Comparison of ENCODE assay signal across 22 cellular contexts in genomic region chr7:135964254-135964653, GRCh38. TPM values are rescaled to one million over a fixed set of nuclear protein-coding genes. Genes with fewer than 3 reads are reported as not detected.
DNase-seq lines count a peak whose midpoint lies in the region; ATAC-seq, FAIRE-seq and TF ChIP-seq lines count a peak whose summit lies in the region.
"Had no signal": no experiment of that assay in that cellular context is flagged by ENCODE, and none has a peak within 500 bp of the region (broad histone marks: within the 10 kb centered on the region; RNA-seq: fewer than 3 reads in every experiment).

No MANE protein-coding gene starts in this region.

- H3K27me3 Mint-ChIP-seq in natural killer cell (ENCODE audit: low read depth in 2 of 2): no peaks in the 10 kb centered on the region
- no peaks in the 10 kb centered on the region for H3K27me3 Mint-ChIP-seq in natural killer cell treated with Interleukin-12 subunit alpha and Interleukin-12 subunit beta and Interleukin-15 and Interleukin-18, amount 100 ng/mL, for 72 hours
- no peaks in the 10 kb centered on the region for H3K27me3 Mint-ChIP-seq in activated naive CD4-positive, alpha-beta T cell treated with anti-CD3 and anti-CD28 coated beads for 36 hours (ENCODE audit: low read depth)
- H3K27me3 Mint-ChIP-seq: activated CD4-positive, alpha-beta T cell treated with anti-CD3 and anti-CD28 coated beads, Interleukin-2, amount 10 ng/mL, durations not matched to agents 7 days and 5 days; activated naive CD8-positive, alpha-beta T cell treated with anti-CD3 and anti-CD28 coated beads, Interleukin-2, amount 10 ng/mL, durations not matched to agents 7 days and 5 days; activated T-cell treated with anti-CD3 and anti-CD28 coated beads, Interleukin-2, amount 50 U/mL, for 24 hours had no signal

- FAIRE-seq in islet of Langerhans (lab: Jason Lieb, UNC): peak; percentile 33
- FAIRE-seq: A549 had no signal

- CTCF ChIA-PET in RWPE1 (lab: Yijun Ruan, JAX): no interaction called here
- CTCF ChIA-PET in activated naive CD4-positive, alpha-beta T cell treated with anti-CD3 and anti-CD28 coated beads for 36 hours (lab: Charles Lee): no interaction called here

- no peak for TF ChIP-seq CTCF in natural killer cell (IDR thresholded peaks at IDR 0.05)
- TF ChIP-seq CTCF in WI38 (IDR thresholded peaks at IDR 0.05; ENCODE audit: low read depth, low read length): no peak
- TF ChIP-seq CTCF in RWPE1 (conservative IDR thresholded peaks at IDR 0.05; ENCODE audit: low read depth): no peak

- no peak overlapping the region for H3K27ac ChIP-seq in RWPE1
- H3K27ac ChIP-seq: A549, transverse colon had no signal

- DNase-seq in natural killer cell (no peak), RWPE1 (ENCODE audit: low spot score) (no peak)
- no peak for DNase-seq in natural killer cell treated with Interleukin-12 subunit alpha and Interleukin-12 subunit beta and Interleukin-15 and Interleukin-18, amount 100 ng/mL, for 72 hours (ENCODE audit: low spot score)
- DNase-seq in activated naive CD4-positive, alpha-beta T cell treated with anti-CD3 and anti-CD28 coated beads for 36 hours: no peak
- no peak for DNase-seq in activated CD4-positive, CD25-positive, alpha-beta regulatory T cell treated with anti-CD3 and anti-CD28 coated beads, Interleukin-2, amount 50 U/mL, for 72 hours
- DNase-seq: activated CD4-positive, alpha-beta T cell treated with anti-CD3 and anti-CD28 coated beads, Interleukin-2, amount 10 ng/mL, durations not matched to agents 7 days and 5 days; activated naive CD8-positive, alpha-beta T cell treated with anti-CD3 and anti-CD28 coated beads, Interleukin-2, amount 10 ng/mL, durations not matched to agents 7 days and 5 days; activated T-cell treated with anti-CD3 and anti-CD28 coated beads, Interleukin-2, amount 50 U/mL, for 24 hours; Caco-2; effector CD8-positive, alpha-beta T cell; foreskin fibroblast; NCI-H1092 treated with DMSO at 0.1 percent for 48 hours; NK-92 treated with Interleukin-12 subunit alpha and Interleukin-12 subunit beta, amount 100 ng/mL, for 24 hours; nucleus accumbens; SIG-M5; stimulated activated CD4-positive, alpha-beta T cell treated with anti-CD3 and anti-CD28 coated beads, Interleukin-4, amount 100 ng/mL, for 24 hours; transverse colon had no signal

- H3K4me1 Mint-ChIP-seq in natural killer cell: peaks cover 83 to 87% of the 10 kb centered on the region in 2 donors
- H3K4me1 Mint-ChIP-seq in natural killer cell treated with Interleukin-12 subunit alpha and Interleukin-12 subunit beta and Interleukin-15 and Interleukin-18, amount 100 ng/mL, for 72 hours (ENCODE audit: low read depth in 2 of 2): peaks cover 44 to 73% of the 10 kb centered on the region in 2 donors
- peaks cover 65% of the 10 kb centered on the region for H3K4me1 Mint-ChIP-seq in activated naive CD4-positive, alpha-beta T cell treated with anti-CD3 and anti-CD28 coated beads for 36 hours (ENCODE audit: low read depth)

- ATAC-seq in natural killer cell (no peak), GM21423 (IDR thresholded peaks at IDR 0.05; ENCODE audit: unreplicated experiment) (no peak)
- ATAC-seq in natural killer cell treated with Interleukin-12 subunit alpha and Interleukin-12 subunit beta and Interleukin-15 and Interleukin-18, amount 100 ng/mL, for 72 hours: no peak
- ATAC-seq: A549 had no signal

- H3K4me3 ChIP-seq in WI38 (ENCODE audit: low read depth, low read length): peak overlapping the region; percentile 21; the same call in 1 of the 2 replicates
- H3K4me3 ChIP-seq: A549, transverse colon had no signal

- POLR2A ChIA-PET in RWPE1 (lab: Yijun Ruan, JAX; ENCODE audit: low non-redundant PET): no interaction called here

- no peaks in the 10 kb centered on the region for H3K9me3 Mint-ChIP-seq in natural killer cell
- H3K9me3 Mint-ChIP-seq in natural killer cell treated with Interleukin-12 subunit alpha and Interleukin-12 subunit beta and Interleukin-15 and Interleukin-18, amount 100 ng/mL, for 72 hours: no peaks in the 10 kb centered on the region
- H3K9me3 Mint-ChIP-seq in activated naive CD4-positive, alpha-beta T cell treated with anti-CD3 and anti-CD28 coated beads for 36 hours: no peaks in the 10 kb centered on the region
- H3K9me3 Mint-ChIP-seq: activated CD4-positive, alpha-beta T cell treated with anti-CD3 and anti-CD28 coated beads, Interleukin-2, amount 10 ng/mL, durations not matched to agents 7 days and 5 days; activated naive CD8-positive, alpha-beta T cell treated with anti-CD3 and anti-CD28 coated beads, Interleukin-2, amount 10 ng/mL, durations not matched to agents 7 days and 5 days; activated T-cell treated with anti-CD3 and anti-CD28 coated beads, Interleukin-2, amount 50 U/mL, for 24 hours; mesothelial cell of epicardium had no signal

- no peaks in the 10 kb centered on the region for H3K36me3 Mint-ChIP-seq in natural killer cell
- peaks cover 5% of the 10 kb centered on the region for H3K36me3 Mint-ChIP-seq in natural killer cell treated with Interleukin-12 subunit alpha and Interleukin-12 subunit beta and Interleukin-15 and Interleukin-18, amount 100 ng/mL, for 72 hours
- peaks cover 9% of the 10 kb centered on the region for H3K36me3 Mint-ChIP-seq in activated naive CD4-positive, alpha-beta T cell treated with anti-CD3 and anti-CD28 coated beads for 36 hours (ENCODE audit: low read depth)

- H3K27ac Mint-ChIP-seq in natural killer cell: peak overlapping the region; percentile 43 to 47
- H3K27ac Mint-ChIP-seq in natural killer cell treated with Interleukin-12 subunit alpha and Interleukin-12 subunit beta and Interleukin-15 and Interleukin-18, amount 100 ng/mL, for 72 hours: no peak overlapping the region
- no peak overlapping the region for H3K27ac Mint-ChIP-seq in activated naive CD4-positive, alpha-beta T cell treated with anti-CD3 and anti-CD28 coated beads for 36 hours
- H3K27ac Mint-ChIP-seq: activated CD4-positive, alpha-beta T cell treated with anti-CD3 and anti-CD28 coated beads, Interleukin-2, amount 10 ng/mL, durations not matched to agents 7 days and 5 days; activated naive CD8-positive, alpha-beta T cell treated with anti-CD3 and anti-CD28 coated beads, Interleukin-2, amount 10 ng/mL, durations not matched to agents 7 days and 5 days; activated T-cell treated with anti-CD3 and anti-CD28 coated beads, Interleukin-2, amount 50 U/mL, for 24 hours; mesothelial cell of epicardium had no signal

- H3K4me3 Mint-ChIP-seq in natural killer cell: no peak overlapping the region
- no peak overlapping the region for H3K4me3 Mint-ChIP-seq in natural killer cell treated with Interleukin-12 subunit alpha and Interleukin-12 subunit beta and Interleukin-15 and Interleukin-18, amount 100 ng/mL, for 72 hours
- H3K4me3 Mint-ChIP-seq in activated naive CD4-positive, alpha-beta T cell treated with anti-CD3 and anti-CD28 coated beads for 36 hours: no peak overlapping the region
- H3K4me3 Mint-ChIP-seq: activated CD4-positive, alpha-beta T cell treated with anti-CD3 and anti-CD28 coated beads, Interleukin-2, amount 10 ng/mL, durations not matched to agents 7 days and 5 days; activated naive CD8-positive, alpha-beta T cell treated with anti-CD3 and anti-CD28 coated beads, Interleukin-2, amount 10 ng/mL, durations not matched to agents 7 days and 5 days; activated T-cell treated with anti-CD3 and anti-CD28 coated beads, Interleukin-2, amount 50 U/mL, for 24 hours; mesothelial cell of epicardium had no signal

- intact Hi-C loops in natural killer cell (cut with micrococcal nuclease): no loop called here
- intact Hi-C loops in activated naive CD4-positive, alpha-beta T cell treated with anti-CD3 and anti-CD28 coated beads for 36 hours (cut with micrococcal nuclease): no loop called here

RNA-seq across cellular contexts. Expression of gene MTPN, which starts 12.9 kb away (rescaled TPM):
- total RNA-seq in natural killer cell: 100 to 1,000 TPM; 161 to 170 (median 165) TPM
- total RNA-seq in natural killer cell treated with Interleukin-12 subunit alpha and Interleukin-12 subunit beta and Interleukin-15 and Interleukin-18, amount 100 ng/mL, for 72 hours: 100 to 1,000 TPM; 148 to 190 TPM
- total RNA-seq in activated naive CD4-positive, alpha-beta T cell treated with anti-CD3 and anti-CD28 coated beads for 36 hours: 100 to 1,000 TPM; 106 to 108 TPM

Comparison
In these comparisons a context has a peak if more than half of its experiments do, and no peak if none do; other contexts are left out.
1. H3K27ac Mint-ChIP-seq: peak in natural killer cell (2 of 2); none in natural killer cell treated with Interleukin-12 subunit alpha and Interleukin-12 subunit beta and Interleukin-15 and Interleukin-18, amount 100 ng/mL, for 72 hours (0 of 2) and activated naive CD4-positive, alpha-beta T cell treated with anti-CD3 and anti-CD28 coated beads for 36 hours (single experiment).